ENCODE assay signal across 16 cellular contexts in genomic region chr4:128591482-128591881, GRCh38.
A peak's percentile ranks its signal among the peaks of the same experiment; 100 is the strongest.
DNase-seq lines count a peak whose midpoint lies in the region; ATAC-seq and TF ChIP-seq lines count a peak whose summit lies in the region.
"Had no signal": no experiment of that assay in that cellular context is flagged by ENCODE, and none has a peak within 500 bp of the region (broad histone marks: within the 10 kb centered on the region; RNA-seq: fewer than 3 reads in every experiment).

No MANE protein-coding gene starts in this region.

- no peaks in the 10 kb centered on the region for H3K9me3 ChIP-seq in skeletal muscle tissue (ENCODE audit: control insufficient read depth in 3 of 3, low read length in 3 of 3)

- H3K27ac ChIP-seq in skeletal muscle tissue (ENCODE audit: low read depth, low read length): peak overlapping the region; percentile 81
- H3K27ac ChIP-seq: BLaER1 treated with 17β-estradiol and CSF1 and Interleukin-3, amounts not matched to agents 10 nM and 100 nM had no signal

- H3K27me3 ChIP-seq in skeletal muscle tissue (ENCODE audit: control insufficient read depth in 3 of 3, insufficient read depth in 3 of 3, low read length in 3 of 3): no peaks in the 10 kb centered on the region
- H3K27me3 ChIP-seq: BLaER1 treated with 17β-estradiol and CSF1 and Interleukin-3, amounts not matched to agents 10 nM and 100 nM had no signal

- peaks cover 17 to 33% (median 19%) of the 10 kb centered on the region in 5 experiments for H3K9me3 Mint-ChIP-seq in brain
- H3K9me3 Mint-ChIP-seq in mesothelial cell of epicardium: peaks cover 30% of the 10 kb centered on the region
- H3K9me3 Mint-ChIP-seq in stimulated activated naive CD8-positive, alpha-beta T cell treated with anti-CD3 and anti-CD28 coated beads, Interleukin-15, amount 100 ng/mL, for 72 hours: peaks cover 17 to 20% of the 10 kb centered on the region in 2 donors

- ATAC-seq in stimulated activated naive CD8-positive, alpha-beta T cell treated with anti-CD3 and anti-CD28 coated beads, Interleukin-15, amount 100 ng/mL, for 72 hours: no peak
- ATAC-seq: Panc1 had no signal

- H3K36me3 ChIP-seq in skeletal muscle tissue (ENCODE audit: control insufficient read depth in 3 of 3, insufficient read depth in 3 of 3, low read length in 3 of 3): no peaks in the 10 kb centered on the region
- H3K36me3 ChIP-seq: BLaER1 treated with 17β-estradiol and CSF1 and Interleukin-3, amounts not matched to agents 10 nM and 100 nM had no signal

- peak overlapping the region in 1 of 3 donors; percentile 20 for H3K4me3 ChIP-seq in skeletal muscle tissue (ENCODE audit: low read length in 3 of 3)
- H3K4me3 ChIP-seq: BLaER1 treated with 17β-estradiol and CSF1 and Interleukin-3, amounts not matched to agents 10 nM and 100 nM had no signal

- TF ChIP-seq CTCF in brain (conservative IDR thresholded peaks at IDR 0.05) (no peak), mesothelial cell of epicardium (IDR thresholded peaks at IDR 0.05; ENCODE audit: unreplicated experiment) (no peak)

- peaks cover 4% of the 10 kb centered on the region for H3K27me3 Mint-ChIP-seq in brain
- no peaks in the 10 kb centered on the region for H3K27me3 Mint-ChIP-seq in mesothelial cell of epicardium (ENCODE audit: low read depth)
- peaks cover 5% of the 10 kb centered on the region for H3K27me3 Mint-ChIP-seq in stimulated activated naive CD8-positive, alpha-beta T cell treated with anti-CD3 and anti-CD28 coated beads, Interleukin-15, amount 100 ng/mL, for 72 hours

- H3K4me1 Mint-ChIP-seq in brain (peaks cover 27% of the 10 kb centered on the region), mesothelial cell of epicardium (peaks cover 14% of the 10 kb centered on the region)
- no peaks in the 10 kb centered on the region for H3K4me1 Mint-ChIP-seq in stimulated activated naive CD8-positive, alpha-beta T cell treated with anti-CD3 and anti-CD28 coated beads, Interleukin-15, amount 100 ng/mL, for 72 hours
- H3K4me1 Mint-ChIP-seq: IgD-negative memory B cell had no signal

- DNase-seq in ELF-1 (ENCODE audit: low read depth, low spot score): peak; percentile 30
- no peak for DNase-seq in mesothelial cell of epicardium (ENCODE audit: low spot score in 2 of 2, unreplicated experiment in 2 of 2)
- no peak for DNase-seq in Ammon's horn (ENCODE audit: low spot score)
- DNase-seq in stimulated activated CD4-positive, alpha-beta T cell treated with anti-CD3 and anti-CD28 coated beads, Interleukin-2, amount 100 ng/mL, for 48 hours: no peak
- DNase-seq in stimulated activated naive CD8-positive, alpha-beta T cell treated with anti-CD3 and anti-CD28 coated beads, Interleukin-15, amount 100 ng/mL, for 72 hours: no peak
- DNase-seq: H9, NCI-H1417, NCI-H1930, NCI-H2171, NCI-H446 treated with DMSO at 0.1 percent for 48 hours, SHP77 had no signal

- H3K36me3 Mint-ChIP-seq in brain: peaks cover 18% of the 10 kb centered on the region
- peaks cover 11% of the 10 kb centered on the region for H3K36me3 Mint-ChIP-seq in mesothelial cell of epicardium
- H3K36me3 Mint-ChIP-seq: IgD-negative memory B cell had no signal

- H3K4me3 Mint-ChIP-seq in brain (peak overlapping the region in 1 of 5 experiments; percentile 44), mesothelial cell of epicardium (no peak overlapping the region)
- H3K4me3 Mint-ChIP-seq in stimulated activated naive CD8-positive, alpha-beta T cell treated with anti-CD3 and anti-CD28 coated beads, Interleukin-15, amount 100 ng/mL, for 72 hours: no peak overlapping the region
- H3K4me3 Mint-ChIP-seq: IgD-negative memory B cell had no signal

- H3K4me1 ChIP-seq in skeletal muscle tissue (ENCODE audit: control insufficient read depth in 3 of 3, insufficient read depth in 3 of 3, low read length in 3 of 3): peaks cover 19 to 29% (median 28%) of the 10 kb centered on the region in 3 donors
- H3K4me1 ChIP-seq: BLaER1 treated with 17β-estradiol and CSF1 and Interleukin-3, amounts not matched to agents 10 nM and 100 nM had no signal

- peak overlapping the region in 1 of 3 donors; percentile 10 for H3K9ac ChIP-seq in skeletal muscle tissue (ENCODE audit: low read depth in 1 of 3, low read length in 3 of 3)
- H3K9ac ChIP-seq: BLaER1 treated with 17β-estradiol and CSF1 and Interleukin-3, amounts not matched to agents 10 nM and 100 nM had no signal

- peak overlapping the region in 4 of 5 experiments; percentile 49 to 76 (median 53) for H3K27ac Mint-ChIP-seq in brain
- peak overlapping the region; percentile 48 for H3K27ac Mint-ChIP-seq in mesothelial cell of epicardium
- peak overlapping the region in 1 of 2 donors; percentile 8 for H3K27ac Mint-ChIP-seq in stimulated activated naive CD8-positive, alpha-beta T cell treated with anti-CD3 and anti-CD28 coated beads, Interleukin-15, amount 100 ng/mL, for 72 hours
- H3K27ac Mint-ChIP-seq: IgD-negative memory B cell had no signal
